Comparison of ENCODE assay signal across 8 cellular contexts in the genomic region with DNA sequence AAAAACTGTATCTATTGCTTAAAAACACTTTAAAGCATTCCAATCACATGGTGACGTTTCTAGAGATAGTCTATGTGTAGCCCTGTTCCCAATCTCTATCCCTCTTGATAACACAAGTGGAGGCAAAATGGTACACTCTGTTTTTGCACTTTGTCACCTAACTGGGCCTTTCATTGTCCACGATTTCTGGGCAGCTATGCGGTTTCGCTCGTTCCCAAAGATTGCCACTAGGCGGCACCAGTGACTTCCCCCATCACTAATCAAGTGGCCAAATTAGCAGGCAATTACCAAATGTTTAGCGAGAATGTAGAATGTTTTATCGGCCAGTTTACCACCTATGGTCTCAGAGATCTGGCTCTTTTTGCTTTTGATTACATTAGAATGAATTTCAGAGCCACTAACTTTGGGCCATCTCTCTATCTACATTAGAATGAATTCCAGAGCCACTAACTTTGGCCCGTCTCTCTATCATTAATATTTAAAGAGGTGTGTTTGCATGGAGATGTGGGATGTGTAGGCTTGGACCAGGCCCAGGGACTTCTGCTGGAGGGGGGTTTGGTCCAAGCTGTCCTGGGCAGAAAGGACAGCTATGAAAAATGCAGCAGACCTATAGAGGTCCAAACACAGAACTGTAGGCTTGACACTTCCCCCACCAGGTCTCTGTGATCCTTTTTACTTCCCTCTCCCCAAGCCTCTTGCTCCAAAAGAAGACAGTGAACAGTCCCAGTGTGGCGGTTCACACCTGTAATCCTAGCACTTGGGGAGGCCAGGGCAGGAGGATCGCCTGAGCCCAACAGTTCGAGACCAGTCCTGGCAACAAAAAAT.
A peak's percentile ranks its signal among the peaks of the same experiment; 100 is the strongest.
DNase-seq lines count a peak whose midpoint lies in the region; ATAC-seq and TF ChIP-seq lines count a peak whose summit lies in the region.

No MANE protein-coding gene starts in this region.

- ATAC-seq in naive B cell (ENCODE audit: low read depth in 2 of 2): peak; percentile 65 to 75
- ATAC-seq in stimulated activated effector memory CD8-positive, alpha-beta T cell treated with anti-CD3 and anti-CD28 coated beads, Interleukin-12 subunit alpha, Interleukin-12 subunit beta, amount 100 ng/mL, for 72 hours: peak; percentile 72

- H3K27me3 Mint-ChIP-seq in naive B cell: no peaks in the 10 kb centered on the region

- no peaks in the 10 kb centered on the region; a peak in 1 of 3 replicates for H3K36me3 ChIP-seq in HEK293 (ENCODE audit: control insufficient read depth in 2 of 2, insufficient read depth in 1 of 2, low read length in 2 of 2)

- H3K9me3 Mint-ChIP-seq in naive B cell: no peaks in the 10 kb centered on the region
- no peaks in the 10 kb centered on the region for H3K9me3 Mint-ChIP-seq in stimulated activated effector memory CD8-positive, alpha-beta T cell treated with anti-CD3 and anti-CD28 coated beads, Interleukin-12 subunit alpha, Interleukin-12 subunit beta, amount 100 ng/mL, for 72 hours

- H3K27ac ChIP-seq in HEK293 (ENCODE audit: extremely low read depth, low read depth, low read length): no peak overlapping the region

- POLR2A ChIA-PET in HEK293 (lab: Yijun Ruan, JAX): interaction anchor here (0.6 to 1.3 kb wide), 2 partner anchors 89 to 101 kb away, joined by 3 to 4 read pairs; no protein-coding TSS in a partner anchor

- no peak overlapping the region for H3K4me3 ChIP-seq in GM12864 (ENCODE audit: low read depth, low read length)
- no peak overlapping the region for H3K4me3 ChIP-seq in HEK293 (ENCODE audit: low read depth, low read length)

- H3K36me3 Mint-ChIP-seq in naive B cell: no peaks in the 10 kb centered on the region
- H3K36me3 Mint-ChIP-seq in stimulated activated effector memory CD8-positive, alpha-beta T cell treated with anti-CD3 and anti-CD28 coated beads, Interleukin-12 subunit alpha, Interleukin-12 subunit beta, amount 100 ng/mL, for 72 hours: peaks cover 8% of the 10 kb centered on the region

- DNase-seq in GM12864 (ENCODE audit: low read depth) (peak; percentile 31), NCI-H748 (lab: John Stamatoyannopoulos, UW; ENCODE audit: unreplicated experiment) (peak; percentile 60), epidermal melanocyte (ENCODE audit: insufficient read length, low spot score) (peak; percentile 36), naive B cell (peak; percentile 64), SHP77 treated with DMSO at 0.1 percent for 48 hours (lab: John Stamatoyannopoulos, UW) (no peak)
- DNase-seq in activated CD8-positive, alpha-beta memory T cell treated with anti-CD3 and anti-CD28 coated beads for 48 hours (ENCODE audit: low read depth in 2 of 3, low spot score in 2 of 3): peak in 2 of 3 experiments; percentile 40 to 48
- peak; percentile 59 to 85 for DNase-seq in stimulated activated effector memory CD8-positive, alpha-beta T cell treated with anti-CD3 and anti-CD28 coated beads, Interleukin-12 subunit alpha, Interleukin-12 subunit beta, amount 100 ng/mL, for 72 hours (ENCODE audit: low spot score in 2 of 2)

- TF ChIP-seq CTCF in GM12864 (IDR thresholded peaks at IDR 0.05; ENCODE audit: low read depth, low read length, missing control alignments): peak; percentile 94
- TF ChIP-seq CTCF in HEK293 (tag by site-specific recombination; IDR thresholded peaks at IDR 0.05): no peak

- no peaks in the 10 kb centered on the region for H3K9me3 ChIP-seq in HEK293 (ENCODE audit: control insufficient read depth, insufficient read depth, low read depth, low read length)

- H3K4me1 Mint-ChIP-seq in naive B cell: peaks cover 0 to 11% (median 5%) of the 10 kb centered on the region in 3 donors
- H3K4me1 Mint-ChIP-seq in stimulated activated effector memory CD8-positive, alpha-beta T cell treated with anti-CD3 and anti-CD28 coated beads, Interleukin-12 subunit alpha, Interleukin-12 subunit beta, amount 100 ng/mL, for 72 hours: peaks cover 10% of the 10 kb centered on the region

- peak overlapping the region in 3 of 8 donors; percentile 47 to 59 (median 55) for H3K4me3 Mint-ChIP-seq in naive B cell
- no peak overlapping the region for H3K4me3 Mint-ChIP-seq in stimulated activated effector memory CD8-positive, alpha-beta T cell treated with anti-CD3 and anti-CD28 coated beads, Interleukin-12 subunit alpha, Interleukin-12 subunit beta, amount 100 ng/mL, for 72 hours

- CTCF ChIA-PET in HEK293 (lab: Yijun Ruan, JAX): interaction anchor here (0.6 to 2.0 kb wide), 14 partner anchors 8 to 751 kb away, joined by 3 to 7 read pairs (median 3); no protein-coding TSS in a partner anchor

- peaks cover 4% of the 10 kb centered on the region; the same call in 1 of the 2 replicates for H3K4me1 ChIP-seq in HEK293 (ENCODE audit: control insufficient read depth, insufficient read depth, low read length)

- H3K27ac Mint-ChIP-seq in naive B cell: peak overlapping the region in 3 of 6 donors; percentile 4 to 32 (median 20)
- H3K27ac Mint-ChIP-seq in stimulated activated effector memory CD8-positive, alpha-beta T cell treated with anti-CD3 and anti-CD28 coated beads, Interleukin-12 subunit alpha, Interleukin-12 subunit beta, amount 100 ng/mL, for 72 hours: peak overlapping the region; percentile 20

TF ChIP-seq in HEK293, 187 proteins besides CTCF, POLR2A, EP300 and RAD21 (continues in another document):
- TF ChIP-seq SP7 (tag by site-specific recombination; IDR thresholded peaks at IDR 0.05) (peak; percentile 40; the same call in 1 of the 2 replicates), ZSCAN16 (tag by site-specific recombination; IDR thresholded peaks at IDR 0.05) (no peak), ZNF366 (tag by site-specific recombination; conservative IDR thresholded peaks at IDR 0.05) (0 out of 2 replicates have a peak, but pooled peaks have one; percentile 20), ZNF654 (tag by site-specific recombination; IDR thresholded peaks at IDR 0.05; ENCODE audit: low read depth) (peak; percentile 83), ZNF398 (tag by site-specific recombination; IDR thresholded peaks at IDR 0.05) (no peak), ZXDB (tag by site-specific recombination; IDR thresholded peaks at IDR 0.05) (0 out of 2 replicates have a peak, but pooled peaks have one; percentile 10)
- TF ChIP-seq, protein P1, sequence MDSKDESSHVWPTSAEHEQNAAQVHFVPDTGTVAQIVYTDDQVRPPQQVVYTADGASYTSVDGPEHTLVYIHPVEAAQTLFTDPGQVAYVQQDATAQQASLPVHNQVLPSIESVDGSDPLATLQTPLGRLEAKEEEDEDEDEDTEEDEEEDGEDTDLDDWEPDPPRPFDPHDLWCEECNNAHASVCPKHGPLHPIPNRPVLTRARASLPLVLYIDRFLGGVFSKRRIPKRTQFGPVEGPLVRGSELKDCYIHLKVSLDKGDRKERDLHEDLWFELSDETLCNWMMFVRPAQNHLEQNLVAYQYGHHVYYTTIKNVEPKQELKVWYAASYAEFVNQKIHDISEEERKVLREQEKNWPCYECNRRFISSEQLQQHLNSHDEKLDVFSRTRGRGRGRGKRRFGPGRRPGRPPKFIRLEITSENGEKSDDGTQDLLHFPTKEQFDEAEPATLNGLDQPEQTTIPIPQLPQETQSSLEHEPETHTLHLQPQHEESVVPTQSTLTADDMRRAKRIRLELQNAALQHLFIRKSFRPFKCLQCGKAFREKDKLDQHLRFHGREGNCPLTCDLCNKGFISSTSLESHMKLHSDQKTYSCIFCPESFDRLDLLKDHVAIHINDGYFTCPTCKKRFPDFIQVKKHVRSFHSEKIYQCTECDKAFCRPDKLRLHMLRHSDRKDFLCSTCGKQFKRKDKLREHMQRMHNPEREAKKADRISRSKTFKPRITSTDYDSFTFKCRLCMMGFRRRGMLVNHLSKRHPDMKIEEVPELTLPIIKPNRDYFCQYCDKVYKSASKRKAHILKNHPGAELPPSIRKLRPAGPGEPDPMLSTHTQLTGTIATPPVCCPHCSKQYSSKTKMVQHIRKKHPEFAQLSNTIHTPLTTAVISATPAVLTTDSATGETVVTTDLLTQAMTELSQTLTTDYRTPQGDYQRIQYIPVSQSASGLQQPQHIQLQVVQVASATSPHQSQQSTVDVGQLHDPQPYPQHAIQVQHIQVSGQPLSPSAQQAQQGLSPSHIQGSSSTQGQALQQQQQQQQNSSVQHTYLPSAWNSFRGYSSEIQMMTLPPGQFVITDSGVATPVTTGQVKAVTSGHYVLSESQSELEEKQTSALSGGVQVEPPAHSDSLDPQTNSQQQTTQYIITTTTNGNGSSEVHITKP (tag by site-specific recombination; IDR thresholded peaks at IDR 0.05): peak; percentile 67
